1 cellular context compared by ENCODE assay signal in genomic region chr22:43142881-43143562, GRCh38.
A peak's percentile ranks its signal among the peaks of the same experiment; 100 is the strongest.
TF ChIP-seq lines count a peak whose summit lies in the region.

TSS of gene MCAT (minus strand) at chr22:43143398. CDS start at chr22:43143348, 50 bp downstream.

TF ChIP-seq in HepG2, 621 proteins besides CTCF, POLR2A, EP300 and RAD21 (continued from another document and continues in another):
- peak; percentile 92 for TF ChIP-seq ZNF687 (CRISPR knock-in tag; IDR thresholded peaks at IDR 0.05)
- peak; percentile 72 for TF ChIP-seq MIER2 (CRISPR knock-in tag; IDR thresholded peaks at IDR 0.05)
- TF ChIP-seq GABPB1 (CRISPR knock-in tag; IDR thresholded peaks at IDR 0.05), result peak; percentile 99
- peak; percentile 99 for TF ChIP-seq ARID4A (CRISPR knock-in tag; IDR thresholded peaks at IDR 0.05; ENCODE audit: borderline replicate concordance)
- no peak for TF ChIP-seq MED8 (CRISPR knock-in tag; IDR thresholded peaks at IDR 0.05; ENCODE audit: insufficient replicate concordance)
- 0 out of 2 replicates have a peak, but pooled peaks have one; percentile 41 for TF ChIP-seq ZNF124 (CRISPR knock-in tag; IDR thresholded peaks at IDR 0.05)
- TF ChIP-seq ZXDC (CRISPR knock-in tag; IDR thresholded peaks at IDR 0.05), result 0 out of 2 replicates have a peak, but pooled peaks have one; percentile 47
- TF ChIP-seq SNAPC4 (CRISPR knock-in tag; IDR thresholded peaks at IDR 0.05), result 0 out of 2 replicates have a peak, but pooled peaks have one; percentile 56
- peak; percentile 68 for TF ChIP-seq ZNF143 (CRISPR knock-in tag; IDR thresholded peaks at IDR 0.05)
- TF ChIP-seq ZNF383 (CRISPR knock-in tag; IDR thresholded peaks at IDR 0.05; ENCODE audit: borderline replicate concordance), result no peak
- no peak for TF ChIP-seq ZSCAN29 (CRISPR knock-in tag; conservative IDR thresholded peaks at IDR 0.05)
- TF ChIP-seq MTA1 (CRISPR knock-in tag; IDR thresholded peaks at IDR 0.05; ENCODE audit: borderline replicate concordance), result peak; percentile 82; the same call in 1 of the 2 replicates
- no peak for TF ChIP-seq PAX8 (CRISPR knock-in tag; IDR thresholded peaks at IDR 0.05; ENCODE audit: borderline replicate concordance)
- peak; percentile 78 for TF ChIP-seq SP4 (CRISPR knock-in tag; IDR thresholded peaks at IDR 0.05)
- TF ChIP-seq ZBTB8A (CRISPR knock-in tag; IDR thresholded peaks at IDR 0.05; ENCODE audit: borderline replicate concordance, low read depth), result no peak
- TF ChIP-seq ZNF776 (CRISPR knock-in tag; IDR thresholded peaks at IDR 0.05), result peak; percentile 78
- 0 out of 2 replicates have a peak, but pooled peaks have one; percentile 21 for TF ChIP-seq HNF4A (CRISPR knock-in tag; IDR thresholded peaks at IDR 0.05)
- TF ChIP-seq ZSCAN21 (CRISPR knock-in tag; IDR thresholded peaks at IDR 0.05; ENCODE audit: borderline replicate concordance), result peak; percentile 84
- peak; percentile 88 for TF ChIP-seq KMT2B (CRISPR knock-in tag; IDR thresholded peaks at IDR 0.05)
- TF ChIP-seq HOXD1 (CRISPR knock-in tag; IDR thresholded peaks at IDR 0.05), result 0 out of 2 replicates have a peak, but pooled peaks have one; percentile 62
- TF ChIP-seq TCF12 (IDR thresholded peaks at IDR 0.05), result no peak
- TF ChIP-seq TCF12 (CRISPR knock-in tag; IDR thresholded peaks at IDR 0.05), result 0 out of 2 replicates have a peak, but pooled peaks have one; percentile 77
- TF ChIP-seq NR2F6 (IDR thresholded peaks at IDR 0.05), result no peak
- TF ChIP-seq NR2F6 (CRISPR knock-in tag; IDR thresholded peaks at IDR 0.05), result peak; percentile 29; the same call in 1 of the 2 replicates
- TF ChIP-seq DRAP1 (CRISPR knock-in tag; IDR thresholded peaks at IDR 0.05), result peak; percentile 66
- peak; percentile 97 for TF ChIP-seq PHF20 (CRISPR knock-in tag; IDR thresholded peaks at IDR 0.05)
- TF ChIP-seq SMAD3 (CRISPR knock-in tag; IDR thresholded peaks at IDR 0.05), result peak; percentile 86; the same call in 1 of the 2 replicates
- TF ChIP-seq ZNF691 (CRISPR knock-in tag; IDR thresholded peaks at IDR 0.05; ENCODE audit: borderline replicate concordance, low read depth), result peak; percentile 53; the same call in 1 of the 2 replicates
- peak; percentile 83 for TF ChIP-seq KDM5B (CRISPR knock-in tag; IDR thresholded peaks at IDR 0.05; ENCODE audit: borderline replicate concordance)
- peak; percentile 90 for TF ChIP-seq POGK (CRISPR knock-in tag; conservative IDR thresholded peaks at IDR 0.05)
- TF ChIP-seq ZNF253 (CRISPR knock-in tag; IDR thresholded peaks at IDR 0.05; ENCODE audit: borderline replicate concordance), result 0 out of 2 replicates have a peak, but pooled peaks have one; percentile 44
- peak; percentile 33; the same call in 1 of the 2 replicates for TF ChIP-seq ZNF83 (CRISPR knock-in tag; IDR thresholded peaks at IDR 0.05; ENCODE audit: borderline replicate concordance)
- TF ChIP-seq MXD3 (CRISPR knock-in tag; IDR thresholded peaks at IDR 0.05), result peak; percentile 81
